ENCODE assay signal across 1 cellular context in genomic region chr19:36687214-36688056, GRCh38.
TF ChIP-seq lines count a peak whose summit lies in the region.

Gene ZNF567, plus strand, starts transcription at chr19:36687612. Its CDS starts 7,256 bp downstream, at chr19:36694868.

TF ChIP-seq in HepG2, 621 proteins besides CTCF, POLR2A, EP300 and RAD21 (continued from another document and continues in another):
- TF ChIP-seq KIAA2018 (CRISPR knock-in tag; IDR thresholded peaks at IDR 0.05; ENCODE audit: borderline replicate concordance) (no peak), KDM1A (CRISPR knock-in tag; IDR thresholded peaks at IDR 0.05) (no peak), ATRX (CRISPR knock-in tag; IDR thresholded peaks at IDR 0.05; ENCODE audit: borderline replicate concordance) (no peak), SIX4 (CRISPR knock-in tag; IDR thresholded peaks at IDR 0.05) (no peak), IRF2 (CRISPR knock-in tag; IDR thresholded peaks at IDR 0.05) (peak; percentile 100), DR1 (CRISPR knock-in tag; IDR thresholded peaks at IDR 0.05) (peak; percentile 44; the same call in 1 of the 2 replicates), MAX (IDR thresholded peaks at IDR 0.05) (peak; percentile 67), NFYC (CRISPR knock-in tag; IDR thresholded peaks at IDR 0.05) (no peak; the same call in 1 of the 2 replicates), MTA1 (CRISPR knock-in tag; IDR thresholded peaks at IDR 0.05; ENCODE audit: borderline replicate concordance) (no peak; the same call in 1 of the 2 replicates), ZNF143 (CRISPR knock-in tag; IDR thresholded peaks at IDR 0.05) (peak; percentile 97), TIGD3 (CRISPR knock-in tag; IDR thresholded peaks at IDR 0.05; ENCODE audit: borderline replicate concordance) (peak; percentile 49; the same call in 1 of the 2 replicates), ZSCAN12 (CRISPR knock-in tag; IDR thresholded peaks at IDR 0.05) (no peak), ZNF691 (CRISPR knock-in tag; IDR thresholded peaks at IDR 0.05; ENCODE audit: borderline replicate concordance, low read depth) (no peak; the same call in 1 of the 2 replicates), KLF15 (CRISPR knock-in tag; IDR thresholded peaks at IDR 0.05; ENCODE audit: borderline replicate concordance) (no peak), ARID4A (CRISPR knock-in tag; IDR thresholded peaks at IDR 0.05; ENCODE audit: borderline replicate concordance) (peak; percentile 97), ZSCAN5A (CRISPR knock-in tag; IDR thresholded peaks at IDR 0.05; ENCODE audit: borderline replicate concordance) (peak; percentile 93; the same call in 1 of the 2 replicates), SCMH1 (CRISPR knock-in tag; IDR thresholded peaks at IDR 0.05; ENCODE audit: borderline replicate concordance) (no peak), HOXA3 (CRISPR knock-in tag; IDR thresholded peaks at IDR 0.05) (peak; percentile 69), NFKB2 (CRISPR knock-in tag; IDR thresholded peaks at IDR 0.05; ENCODE audit: borderline replicate concordance) (peak; percentile 78; the same call in 1 of the 2 replicates), ZNF292 (CRISPR knock-in tag; IDR thresholded peaks at IDR 0.05; ENCODE audit: borderline replicate concordance, low read depth) (peak; percentile 81), PAWR (CRISPR knock-in tag; IDR thresholded peaks at IDR 0.05; ENCODE audit: borderline replicate concordance) (no peak), ZNF841 (CRISPR knock-in tag; IDR thresholded peaks at IDR 0.05; ENCODE audit: borderline replicate concordance) (no peak), ZNF839 (CRISPR knock-in tag; IDR thresholded peaks at IDR 0.05; ENCODE audit: borderline replicate concordance) (no peak; the same call in 1 of the 2 replicates), ZNF224 (CRISPR knock-in tag; IDR thresholded peaks at IDR 0.05) (no peak), HMGXB3 (CRISPR knock-in tag; IDR thresholded peaks at IDR 0.05; ENCODE audit: borderline replicate concordance) (peak; percentile 70; the same call in 1 of the 2 replicates), TAF15 (IDR thresholded peaks at IDR 0.05; ENCODE audit: low read depth, low read length, poor library complexity, severe bottlenecking) (no peak), SRSF1 (optimal IDR thresholded peaks at IDR 0.05; ENCODE audit: low read depth, low read length) (no peak), FOXP1 (IDR thresholded peaks at IDR 0.05) (no peak), FOXP1 (CRISPR knock-in tag; IDR thresholded peaks at IDR 0.05) (no peak), MTERF4 (CRISPR knock-in tag; IDR thresholded peaks at IDR 0.05) (no peak; the same call in 1 of the 2 replicates), SMYD3 (CRISPR knock-in tag; IDR thresholded peaks at IDR 0.05) (peak; percentile 68; the same call in 1 of the 2 replicates), NR0B2 (CRISPR knock-in tag; IDR thresholded peaks at IDR 0.05) (0 out of 2 replicates have a peak, but pooled peaks have one; percentile 30)
